1 cellular context compared by ENCODE assay signal in genomic region chr11:1882265-1883238, GRCh38.
TF ChIP-seq lines count a peak whose summit lies in the region.

No MANE protein-coding gene starts in this region.

TF ChIP-seq in HepG2, 621 proteins besides CTCF, POLR2A, EP300 and RAD21 (continues in another document):
- TF ChIP-seq KMT2B (CRISPR knock-in tag; IDR thresholded peaks at IDR 0.05) (no peak), ZNF354B (CRISPR knock-in tag; IDR thresholded peaks at IDR 0.05) (no peak), NFE2L1 (CRISPR knock-in tag; IDR thresholded peaks at IDR 0.05; ENCODE audit: borderline replicate concordance) (no peak), ZNF282 (IDR thresholded peaks at IDR 0.05; ENCODE audit: partially characterized antibody) (no peak), TCF12 (IDR thresholded peaks at IDR 0.05) (no peak), TCF12 (CRISPR knock-in tag; IDR thresholded peaks at IDR 0.05) (no peak; the same call in 1 of the 2 replicates), RAD51 (IDR thresholded peaks at IDR 0.05; ENCODE audit: borderline replicate concordance) (no peak), RFX1 (IDR thresholded peaks at IDR 0.05) (no peak), STAG1 (CRISPR knock-in tag; IDR thresholded peaks at IDR 0.05) (peak; percentile 94), ZNF350 (CRISPR knock-in tag; IDR thresholded peaks at IDR 0.05; ENCODE audit: borderline replicate concordance, low read depth) (peak; percentile 74; the same call in 1 of the 2 replicates), ZNF740 (CRISPR knock-in tag; IDR thresholded peaks at IDR 0.05) (0 out of 2 replicates have a peak, but pooled peaks have one; percentile 24), ARID4A (CRISPR knock-in tag; IDR thresholded peaks at IDR 0.05; ENCODE audit: borderline replicate concordance) (no peak; the same call in 1 of the 2 replicates), ZNF678 (CRISPR knock-in tag; IDR thresholded peaks at IDR 0.05) (no peak), IKZF5 (CRISPR knock-in tag; IDR thresholded peaks at IDR 0.05) (0 out of 2 replicates have a peak, but pooled peaks have one; percentile 44), XRCC5 (optimal IDR thresholded peaks at IDR 0.05; ENCODE audit: low read length) (peak; percentile 73), BRD4 (CRISPR knock-in tag; IDR thresholded peaks at IDR 0.05) (no peak), ATF4 (CRISPR knock-in tag; IDR thresholded peaks at IDR 0.05) (no peak), CCDC6 (CRISPR knock-in tag; IDR thresholded peaks at IDR 0.05) (no peak), RNF219 (CRISPR knock-in tag; IDR thresholded peaks at IDR 0.05) (no peak), TOE1 (CRISPR knock-in tag; IDR thresholded peaks at IDR 0.05) (no peak), GABPA (IDR thresholded peaks at IDR 0.05; ENCODE audit: low read depth, low read length) (no peak), GABPA (CRISPR knock-in tag; IDR thresholded peaks at IDR 0.05; ENCODE audit: low read depth) (no peak), NFKB2 (CRISPR knock-in tag; IDR thresholded peaks at IDR 0.05; ENCODE audit: borderline replicate concordance) (no peak), ZNF234 (CRISPR knock-in tag; conservative IDR thresholded peaks at IDR 0.05) (no peak), KAT7 (CRISPR knock-in tag; IDR thresholded peaks at IDR 0.05; ENCODE audit: borderline replicate concordance) (no peak), KLF6 (CRISPR knock-in tag; IDR thresholded peaks at IDR 0.05) (no peak), ZNF607 (CRISPR knock-in tag; IDR thresholded peaks at IDR 0.05; ENCODE audit: borderline replicate concordance) (0 out of 2 replicates have a peak, but pooled peaks have one; percentile 24), MAFG (CRISPR knock-in tag; IDR thresholded peaks at IDR 0.05) (no peak), SOX13 (IDR thresholded peaks at IDR 0.05) (no peak), SOX13 (CRISPR knock-in tag; conservative IDR thresholded peaks at IDR 0.05 in 1 of 2, IDR thresholded peaks at IDR 0.05 in 1 of 2) (no peak), ZNF101 (CRISPR knock-in tag; IDR thresholded peaks at IDR 0.05; ENCODE audit: borderline replicate concordance, low read depth) (no peak)
- TF ChIP-seq, protein P1, sequence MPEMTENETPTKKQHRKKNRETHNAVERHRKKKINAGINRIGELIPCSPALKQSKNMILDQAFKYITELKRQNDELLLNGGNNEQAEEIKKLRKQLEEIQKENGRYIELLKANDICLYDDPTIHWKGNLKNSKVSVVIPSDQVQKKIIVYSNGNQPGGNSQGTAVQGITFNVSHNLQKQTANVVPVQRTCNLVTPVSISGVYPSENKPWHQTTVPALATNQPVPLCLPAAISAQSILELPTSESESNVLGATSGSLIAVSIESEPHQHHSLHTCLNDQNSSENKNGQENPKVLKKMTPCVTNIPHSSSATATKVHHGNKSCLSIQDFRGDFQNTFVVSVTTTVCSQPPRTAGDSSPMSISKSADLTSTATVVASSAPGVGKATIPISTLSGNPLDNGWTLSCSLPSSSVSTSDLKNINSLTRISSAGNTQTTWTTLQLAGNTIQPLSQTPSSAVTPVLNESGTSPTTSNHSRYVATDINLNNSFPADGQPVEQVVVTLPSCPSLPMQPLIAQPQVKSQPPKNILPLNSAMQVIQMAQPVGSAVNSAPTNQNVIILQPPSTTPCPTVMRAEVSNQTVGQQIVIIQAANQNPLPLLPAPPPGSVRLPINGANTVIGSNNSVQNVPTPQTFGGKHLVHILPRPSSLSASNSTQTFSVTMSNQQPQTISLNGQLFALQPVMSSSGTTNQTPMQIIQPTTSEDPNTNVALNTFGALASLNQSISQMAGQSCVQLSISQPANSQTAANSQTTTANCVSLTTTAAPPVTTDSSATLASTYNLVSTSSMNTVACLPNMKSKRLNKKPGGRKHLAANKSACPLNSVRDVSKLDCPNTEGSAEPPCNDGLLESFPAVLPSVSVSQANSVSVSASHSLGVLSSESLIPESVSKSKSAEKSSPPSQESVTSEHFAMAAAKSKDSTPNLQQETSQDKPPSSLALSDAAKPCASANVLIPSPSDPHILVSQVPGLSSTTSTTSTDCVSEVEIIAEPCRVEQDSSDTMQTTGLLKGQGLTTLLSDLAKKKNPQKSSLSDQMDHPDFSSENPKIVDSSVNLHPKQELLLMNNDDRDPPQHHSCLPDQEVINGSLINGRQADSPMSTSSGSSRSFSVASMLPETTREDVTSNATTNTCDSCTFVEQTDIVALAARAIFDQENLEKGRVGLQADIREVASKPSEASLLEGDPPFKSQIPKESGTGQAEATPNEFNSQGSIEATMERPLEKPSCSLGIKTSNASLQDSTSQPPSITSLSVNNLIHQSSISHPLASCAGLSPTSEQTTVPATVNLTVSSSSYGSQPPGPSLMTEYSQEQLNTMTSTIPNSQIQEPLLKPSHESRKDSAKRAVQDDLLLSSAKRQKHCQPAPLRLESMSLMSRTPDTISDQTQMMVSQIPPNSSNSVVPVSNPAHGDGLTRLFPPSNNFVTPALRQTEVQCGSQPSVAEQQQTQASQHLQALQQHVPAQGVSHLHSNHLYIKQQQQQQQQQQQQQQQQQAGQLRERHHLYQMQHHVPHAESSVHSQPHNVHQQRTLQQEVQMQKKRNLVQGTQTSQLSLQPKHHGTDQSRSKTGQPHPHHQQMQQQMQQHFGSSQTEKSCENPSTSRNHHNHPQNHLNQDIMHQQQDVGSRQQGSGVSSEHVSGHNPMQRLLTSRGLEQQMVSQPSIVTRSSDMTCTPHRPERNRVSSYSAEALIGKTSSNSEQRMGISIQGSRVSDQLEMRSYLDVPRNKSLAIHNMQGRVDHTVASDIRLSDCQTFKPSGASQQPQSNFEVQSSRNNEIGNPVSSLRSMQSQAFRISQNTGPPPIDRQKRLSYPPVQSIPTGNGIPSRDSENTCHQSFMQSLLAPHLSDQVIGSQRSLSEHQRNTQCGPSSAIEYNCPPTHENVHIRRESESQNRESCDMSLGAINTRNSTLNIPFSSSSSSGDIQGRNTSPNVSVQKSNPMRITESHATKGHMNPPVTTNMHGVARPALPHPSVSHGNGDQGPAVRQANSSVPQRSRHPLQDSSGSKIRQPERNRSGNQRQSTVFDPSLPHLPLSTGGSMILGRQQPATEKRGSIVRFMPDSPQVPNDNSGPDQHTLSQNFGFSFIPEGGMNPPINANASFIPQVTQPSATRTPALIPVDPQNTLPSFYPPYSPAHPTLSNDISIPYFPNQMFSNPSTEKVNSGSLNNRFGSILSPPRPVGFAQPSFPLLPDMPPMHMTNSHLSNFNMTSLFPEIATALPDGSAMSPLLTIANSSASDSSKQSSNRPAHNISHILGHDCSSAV (CRISPR knock-in tag; IDR thresholded peaks at IDR 0.05; ENCODE audit: borderline replicate concordance) = no peak
- TF ChIP-seq, protein P2, sequence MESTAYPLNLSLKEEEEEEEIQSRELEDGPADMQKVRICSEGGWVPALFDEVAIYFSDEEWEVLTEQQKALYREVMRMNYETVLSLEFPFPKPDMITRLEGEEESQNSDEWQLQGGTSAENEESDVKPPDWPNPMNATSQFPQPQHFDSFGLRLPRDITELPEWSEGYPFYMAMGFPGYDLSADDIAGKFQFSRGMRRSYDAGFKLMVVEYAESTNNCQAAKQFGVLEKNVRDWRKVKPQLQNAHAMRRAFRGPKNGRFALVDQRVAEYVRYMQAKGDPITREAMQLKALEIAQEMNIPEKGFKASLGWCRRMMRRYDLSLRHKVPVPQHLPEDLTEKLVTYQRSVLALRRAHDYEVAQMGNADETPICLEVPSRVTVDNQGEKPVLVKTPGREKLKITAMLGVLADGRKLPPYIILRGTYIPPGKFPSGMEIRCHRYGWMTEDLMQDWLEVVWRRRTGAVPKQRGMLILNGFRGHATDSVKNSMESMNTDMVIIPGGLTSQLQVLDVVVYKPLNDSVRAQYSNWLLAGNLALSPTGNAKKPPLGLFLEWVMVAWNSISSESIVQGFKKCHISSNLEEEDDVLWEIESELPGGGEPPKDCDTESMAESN (CRISPR knock-in tag; conservative IDR thresholded peaks at IDR 0.05) = 0 out of 2 replicates have a peak, but pooled peaks have one; percentile 38
- TF ChIP-seq, protein P3, sequence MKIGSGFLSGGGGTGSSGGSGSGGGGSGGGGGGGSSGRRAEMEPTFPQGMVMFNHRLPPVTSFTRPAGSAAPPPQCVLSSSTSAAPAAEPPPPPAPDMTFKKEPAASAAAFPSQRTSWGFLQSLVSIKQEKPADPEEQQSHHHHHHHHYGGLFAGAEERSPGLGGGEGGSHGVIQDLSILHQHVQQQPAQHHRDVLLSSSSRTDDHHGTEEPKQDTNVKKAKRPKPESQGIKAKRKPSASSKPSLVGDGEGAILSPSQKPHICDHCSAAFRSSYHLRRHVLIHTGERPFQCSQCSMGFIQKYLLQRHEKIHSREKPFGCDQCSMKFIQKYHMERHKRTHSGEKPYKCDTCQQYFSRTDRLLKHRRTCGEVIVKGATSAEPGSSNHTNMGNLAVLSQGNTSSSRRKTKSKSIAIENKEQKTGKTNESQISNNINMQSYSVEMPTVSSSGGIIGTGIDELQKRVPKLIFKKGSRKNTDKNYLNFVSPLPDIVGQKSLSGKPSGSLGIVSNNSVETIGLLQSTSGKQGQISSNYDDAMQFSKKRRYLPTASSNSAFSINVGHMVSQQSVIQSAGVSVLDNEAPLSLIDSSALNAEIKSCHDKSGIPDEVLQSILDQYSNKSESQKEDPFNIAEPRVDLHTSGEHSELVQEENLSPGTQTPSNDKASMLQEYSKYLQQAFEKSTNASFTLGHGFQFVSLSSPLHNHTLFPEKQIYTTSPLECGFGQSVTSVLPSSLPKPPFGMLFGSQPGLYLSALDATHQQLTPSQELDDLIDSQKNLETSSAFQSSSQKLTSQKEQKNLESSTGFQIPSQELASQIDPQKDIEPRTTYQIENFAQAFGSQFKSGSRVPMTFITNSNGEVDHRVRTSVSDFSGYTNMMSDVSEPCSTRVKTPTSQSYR (CRISPR knock-in tag; IDR thresholded peaks at IDR 0.05; ENCODE audit: borderline replicate concordance) = peak; percentile 81; the same call in 1 of the 2 replicates
